ENCODE assay signal across 8 cellular contexts in genomic region chrX:129905787-129906580, GRCh38.
DNase-seq lines count a peak whose midpoint lies in the region; ATAC-seq lines count a peak whose summit lies in the region.

UTP14A (plus strand) TSS chrX:129906164; CDS start chrX:129906211, 47 bp downstream.

- peak within 1 kb of the TSS; percentile 68 to 86 (median 76) for H3K4me3 ChIP-seq in BLaER1 treated with 17β-estradiol and CSF1 and Interleukin-3, amounts not matched to agents 10 nM and 100 nM

- ATAC-seq in GM19351 (IDR thresholded peaks at IDR 0.05; ENCODE audit: unreplicated experiment) (peak; percentile 97), HG03521 (IDR thresholded peaks at IDR 0.05; ENCODE audit: unreplicated experiment) (peak; percentile 94)

- H3K36me3 ChIP-seq in BLaER1 treated with 17β-estradiol and CSF1 and Interleukin-3, amounts not matched to agents 10 nM and 100 nM: peaks cover 17 to 38% (median 33%) of the 10 kb centered on the region in 11 experiments; a peak in 21 of 22 replicates

- H3K27me3 ChIP-seq in BLaER1 treated with 17β-estradiol and CSF1 and Interleukin-3, amounts not matched to agents 10 nM and 100 nM: peaks cover 11 to 61% (median 43%) of the 10 kb centered on the region in 11 experiments

- peak; percentile 96 for DNase-seq in NCI-H748 (lab: John Stamatoyannopoulos, UW; ENCODE audit: unreplicated experiment)
- DNase-seq in activated CD4-positive, alpha-beta T cell treated with anti-CD3 and anti-CD28 coated beads, Interleukin-2, amount 50 U/mL, for 1 hour: peak; percentile 77
- DNase-seq in dedifferentiated amniotic fluid mesenchymal stem cell (ENCODE audit: extremely low spot score): peak; percentile 86
- peak; percentile 97 for DNase-seq in left kidney (ENCODE audit: low read depth, low spot score)
- peak; percentile 81 to 85 for DNase-seq in stimulated activated CD4-positive, alpha-beta T cell treated with anti-CD3 and anti-CD28 coated beads, Interleukin-2, amount 100 ng/mL, for 24 hours

- peaks cover 0 to 12% (median 7%) of the 10 kb centered on the region in 10 experiments; a peak in 10 of 20 replicates for H3K4me1 ChIP-seq in BLaER1 treated with 17β-estradiol and CSF1 and Interleukin-3, amounts not matched to agents 10 nM and 100 nM

- peaks cover 0 to 35% (median 7%) of the 10 kb centered on the region in 11 experiments; a peak in 5 of 22 replicates for H4K20me1 ChIP-seq in BLaER1 treated with 17β-estradiol and CSF1 and Interleukin-3, amounts not matched to agents 10 nM and 100 nM

- peak within 1 kb of the TSS; percentile 80 to 93 (median 85) for H3K9ac ChIP-seq in BLaER1 treated with 17β-estradiol and CSF1 and Interleukin-3, amounts not matched to agents 10 nM and 100 nM

- H3K9me3 ChIP-seq in BLaER1 treated with 17β-estradiol and CSF1 and Interleukin-3, amounts not matched to agents 10 nM and 100 nM (replicated peaks in 1 of 11): no peaks in the 10 kb centered on the region

- peak within 1 kb of the TSS; percentile 62 to 83 (median 76) for H3K4me2 ChIP-seq in BLaER1 treated with 17β-estradiol and CSF1 and Interleukin-3, amounts not matched to agents 10 nM and 100 nM

- H3K27ac ChIP-seq in BLaER1 treated with 17β-estradiol and CSF1 and Interleukin-3, amounts not matched to agents 10 nM and 100 nM: peak within 1 kb of the TSS; percentile 42 to 91 (median 80); a peak in 21 of 22 replicates

Comparison
In these comparisons a context has a peak if more than half of its experiments do, and no peak if none do; other contexts are left out.
1. Peak in every context shown above with its lines: DNase-seq, ATAC-seq, H3K4me3 ChIP-seq and H3K27ac ChIP-seq.